In genomic region chr20:59033616-59034165, GRCh38 we compare ENCODE assay signal across 16 cellular contexts. TPM values are rescaled to one million over a fixed set of nuclear protein-coding genes. Genes with fewer than 3 reads are reported as not detected.
DNase-seq lines count a peak whose midpoint lies in the region; ATAC-seq lines count a peak whose summit lies in the region.
"Had no signal": no experiment of that assay in that cellular context is flagged by ENCODE, and none has a peak within 500 bp of the region (broad histone marks: within the 10 kb centered on the region; RNA-seq: fewer than 3 reads in every experiment).

No MANE protein-coding gene starts in this region.

- no peaks in the 10 kb centered on the region for H3K27me3 ChIP-seq in skeletal muscle satellite cell (ENCODE audit: control insufficient read depth, insufficient read depth, low read length)
- H3K27me3 ChIP-seq: BE2C, brain microvascular endothelial cell had no signal

- H3K27me3 Mint-ChIP-seq in activated naive CD4-positive, alpha-beta T cell treated with anti-CD3 and anti-CD28 coated beads for 36 hours (ENCODE audit: low read depth) = no peaks in the 10 kb centered on the region
- H3K27me3 Mint-ChIP-seq in activated T-helper 1 cell treated with anti-CD3 and anti-CD28 coated beads, Interleukin-12 subunit alpha, Interleukin-12 subunit beta, Interleukin-2, Interleukin-4 antibody, amounts not matched to agents 30 ng/mL and 10 ng/mL and 1 ng/mL, durations not matched to agents 14 hours and 24 hours and 36 hours (ENCODE audit: insufficient read depth) = no peaks in the 10 kb centered on the region
- H3K27me3 Mint-ChIP-seq: naive B cell had no signal

- H3K4me1 Mint-ChIP-seq in activated naive CD4-positive, alpha-beta T cell treated with anti-CD3 and anti-CD28 coated beads for 36 hours (ENCODE audit: low read depth) = peaks cover 68% of the 10 kb centered on the region
- peaks cover 57% of the 10 kb centered on the region for H3K4me1 Mint-ChIP-seq in activated T-helper 1 cell treated with anti-CD3 and anti-CD28 coated beads, Interleukin-12 subunit alpha, Interleukin-12 subunit beta, Interleukin-2, Interleukin-4 antibody, amounts not matched to agents 30 ng/mL and 10 ng/mL and 1 ng/mL, durations not matched to agents 14 hours and 24 hours and 36 hours (ENCODE audit: low read depth)

- H3K9ac ChIP-seq in skeletal muscle satellite cell (ENCODE audit: low read depth, low read length) = peak overlapping the region; percentile 96

- CTCF ChIA-PET in activated naive CD4-positive, alpha-beta T cell treated with anti-CD3 and anti-CD28 coated beads for 36 hours (lab: Charles Lee) = interaction anchor here (0.6 to 0.8 kb wide), 2 partner anchors 43 to 135 kb away, joined by 3 to 4 read pairs; no protein-coding TSS in a partner anchor

- H3K36me3 ChIP-seq in skeletal muscle satellite cell (ENCODE audit: insufficient read depth, low read length) = peaks cover 44% of the 10 kb centered on the region

- H3K36me3 Mint-ChIP-seq in activated naive CD4-positive, alpha-beta T cell treated with anti-CD3 and anti-CD28 coated beads for 36 hours (ENCODE audit: low read depth) = peaks cover 55% of the 10 kb centered on the region
- peaks cover 61% of the 10 kb centered on the region for H3K36me3 Mint-ChIP-seq in activated T-helper 1 cell treated with anti-CD3 and anti-CD28 coated beads, Interleukin-12 subunit alpha, Interleukin-12 subunit beta, Interleukin-2, Interleukin-4 antibody, amounts not matched to agents 30 ng/mL and 10 ng/mL and 1 ng/mL, durations not matched to agents 14 hours and 24 hours and 36 hours (ENCODE audit: low read depth)

- peak overlapping the region; percentile 55 for H3K27ac Mint-ChIP-seq in activated naive CD4-positive, alpha-beta T cell treated with anti-CD3 and anti-CD28 coated beads for 36 hours
- H3K27ac Mint-ChIP-seq in activated T-helper 1 cell treated with anti-CD3 and anti-CD28 coated beads, Interleukin-12 subunit alpha, Interleukin-12 subunit beta, Interleukin-2, Interleukin-4 antibody, amounts not matched to agents 30 ng/mL and 10 ng/mL and 1 ng/mL, durations not matched to agents 14 hours and 24 hours and 36 hours = no peak overlapping the region

- no peak for ATAC-seq in HG02852 (IDR thresholded peaks at IDR 0.05; ENCODE audit: unreplicated experiment)

- DNase-seq in activated naive CD4-positive, alpha-beta T cell treated with anti-CD3 and anti-CD28 coated beads for 36 hours = no peak
- DNase-seq in activated naive CD4-positive, alpha-beta T cell treated with anti-CD3 and anti-CD28 coated beads, Interleukin-2, amount 50 U/mL, for 16 hours = no peak
- peak; percentile 77 for DNase-seq in NCI-H1417 treated with DMSO at 0.1 percent for 48 hours (lab: John Stamatoyannopoulos, UW)
- no peak for DNase-seq in activated T-helper 1 cell treated with anti-CD3 and anti-CD28 coated beads, Interleukin-12 subunit alpha, Interleukin-12 subunit beta, Interleukin-2, Interleukin-4 antibody, amounts not matched to agents 30 ng/mL and 10 ng/mL and 1 ng/mL, durations not matched to agents 14 hours and 24 hours and 36 hours (ENCODE audit: low spot score)
- DNase-seq in OCI-M1 (lab: John Stamatoyannopoulos, UW) = no peak
- DNase-seq in NCI-H226 = no peak
- DNase-seq: BE2C, brain microvascular endothelial cell, DMS79, HCEC 1CT, naive B cell, NCI-H2029, retina, SW 1271 had no signal

- peak overlapping the region; percentile 4 for H3K4me3 Mint-ChIP-seq in activated naive CD4-positive, alpha-beta T cell treated with anti-CD3 and anti-CD28 coated beads for 36 hours
- H3K4me3 Mint-ChIP-seq in activated T-helper 1 cell treated with anti-CD3 and anti-CD28 coated beads, Interleukin-12 subunit alpha, Interleukin-12 subunit beta, Interleukin-2, Interleukin-4 antibody, amounts not matched to agents 30 ng/mL and 10 ng/mL and 1 ng/mL, durations not matched to agents 14 hours and 24 hours and 36 hours = peak overlapping the region; percentile 65

- intact Hi-C loops in activated naive CD4-positive, alpha-beta T cell treated with anti-CD3 and anti-CD28 coated beads for 36 hours (cut with micrococcal nuclease) = loop anchor here (2.0 to 10.0 kb wide), 4 partner anchors 126 to 729 kb away; partner anchors contain the start of gene RAB22A
- intact Hi-C loops in activated T-helper 1 cell treated with anti-CD3 and anti-CD28 coated beads, Interleukin-12 subunit alpha, Interleukin-12 subunit beta, Interleukin-2, Interleukin-4 antibody, amounts not matched to agents 30 ng/mL and 10 ng/mL and 1 ng/mL, durations not matched to agents 14 hours and 24 hours and 36 hours (cut with micrococcal nuclease) = loop anchor here (2.0 to 5.0 kb wide), 3 partner anchors 381 to 1641 kb away; partner anchors contain the start of genes RAB22A, RBM38 and STX16

- H3K4me1 ChIP-seq in skeletal muscle satellite cell (ENCODE audit: control insufficient read depth, insufficient read depth, low read length) = peaks cover 33% of the 10 kb centered on the region

- no peak overlapping the region for H3K4me2 ChIP-seq in skeletal muscle satellite cell (ENCODE audit: low read length)

- H3K4me3 ChIP-seq in skeletal muscle satellite cell (ENCODE audit: low read length) = no peak overlapping the region

- no peaks in the 10 kb centered on the region for H3K9me3 Mint-ChIP-seq in activated naive CD4-positive, alpha-beta T cell treated with anti-CD3 and anti-CD28 coated beads for 36 hours
- H3K9me3 Mint-ChIP-seq in activated T-helper 1 cell treated with anti-CD3 and anti-CD28 coated beads, Interleukin-12 subunit alpha, Interleukin-12 subunit beta, Interleukin-2, Interleukin-4 antibody, amounts not matched to agents 30 ng/mL and 10 ng/mL and 1 ng/mL, durations not matched to agents 14 hours and 24 hours and 36 hours = no peaks in the 10 kb centered on the region
- H3K9me3 Mint-ChIP-seq: naive B cell had no signal

- H3K9me3 ChIP-seq in skeletal muscle satellite cell (replicated peaks; ENCODE audit: low read length) = no peaks in the 10 kb centered on the region
- H3K9me3 ChIP-seq: BE2C had no signal

RNA-seq across cellular contexts. Expression of gene ATP5F1E, which starts 1.6 kb away (rescaled TPM):
- 10 to 100 TPM; 74.5 to 86.3 TPM for total RNA-seq in activated naive CD4-positive, alpha-beta T cell treated with anti-CD3 and anti-CD28 coated beads for 36 hours
- total RNA-seq in activated T-helper 1 cell treated with anti-CD3 and anti-CD28 coated beads, Interleukin-12 subunit alpha, Interleukin-12 subunit beta, Interleukin-2, Interleukin-4 antibody, amounts not matched to agents 30 ng/mL and 10 ng/mL and 1 ng/mL, durations not matched to agents 14 hours and 24 hours and 36 hours = 81.3 and 84.6 TPM in 2 replicates
- 14.4 and 17.3 TPM in 2 replicates for total RNA-seq in skeletal muscle satellite cell (2012; rRNA removed)

RNA-seq across cellular contexts. Expression of gene PRELID3B, which starts 8.9 kb away (rescaled TPM):
- 100 to 1,000 TPM; 170 to 180 TPM for total RNA-seq in activated naive CD4-positive, alpha-beta T cell treated with anti-CD3 and anti-CD28 coated beads for 36 hours
- 121 and 123 TPM in 2 replicates for total RNA-seq in activated T-helper 1 cell treated with anti-CD3 and anti-CD28 coated beads, Interleukin-12 subunit alpha, Interleukin-12 subunit beta, Interleukin-2, Interleukin-4 antibody, amounts not matched to agents 30 ng/mL and 10 ng/mL and 1 ng/mL, durations not matched to agents 14 hours and 24 hours and 36 hours
- 75.8 and 81.1 TPM in 2 replicates for total RNA-seq in skeletal muscle satellite cell (2012; rRNA removed)

RNA-seq across cellular contexts. Expression of gene TUBB1, which starts 14.5 kb away (rescaled TPM):
- total RNA-seq in activated naive CD4-positive, alpha-beta T cell treated with anti-CD3 and anti-CD28 coated beads for 36 hours = not detected
- not detected in 2 replicates for total RNA-seq in activated T-helper 1 cell treated with anti-CD3 and anti-CD28 coated beads, Interleukin-12 subunit alpha, Interleukin-12 subunit beta, Interleukin-2, Interleukin-4 antibody, amounts not matched to agents 30 ng/mL and 10 ng/mL and 1 ng/mL, durations not matched to agents 14 hours and 24 hours and 36 hours
- not detected in 2 replicates for total RNA-seq in skeletal muscle satellite cell (2012; rRNA removed)

RNA-seq across cellular contexts. Expression of gene CTSZ, which starts 26.6 kb away (rescaled TPM):
- total RNA-seq in activated naive CD4-positive, alpha-beta T cell treated with anti-CD3 and anti-CD28 coated beads for 36 hours = 10 to 100 TPM; 17.3 to 17.9 TPM
- 46.4 and 54.1 TPM in 2 replicates for total RNA-seq in activated T-helper 1 cell treated with anti-CD3 and anti-CD28 coated beads, Interleukin-12 subunit alpha, Interleukin-12 subunit beta, Interleukin-2, Interleukin-4 antibody, amounts not matched to agents 30 ng/mL and 10 ng/mL and 1 ng/mL, durations not matched to agents 14 hours and 24 hours and 36 hours
- 55.5 and 62.7 TPM in 2 replicates for total RNA-seq in skeletal muscle satellite cell (2012; rRNA removed)

RNA-seq across cellular contexts. Expression of gene NELFCD, which starts 52.6 kb away (rescaled TPM):
- total RNA-seq in activated naive CD4-positive, alpha-beta T cell treated with anti-CD3 and anti-CD28 coated beads for 36 hours = 100 to 1,000 TPM; 102 to 103 TPM
- total RNA-seq in activated T-helper 1 cell treated with anti-CD3 and anti-CD28 coated beads, Interleukin-12 subunit alpha, Interleukin-12 subunit beta, Interleukin-2, Interleukin-4 antibody, amounts not matched to agents 30 ng/mL and 10 ng/mL and 1 ng/mL, durations not matched to agents 14 hours and 24 hours and 36 hours = 121 and 135 TPM in 2 replicates
- total RNA-seq in skeletal muscle satellite cell (2012; rRNA removed) = 45.9 and 46.3 TPM in 2 replicates
